Comparison of ENCODE assay signal across 31 cellular contexts in the genomic region with DNA sequence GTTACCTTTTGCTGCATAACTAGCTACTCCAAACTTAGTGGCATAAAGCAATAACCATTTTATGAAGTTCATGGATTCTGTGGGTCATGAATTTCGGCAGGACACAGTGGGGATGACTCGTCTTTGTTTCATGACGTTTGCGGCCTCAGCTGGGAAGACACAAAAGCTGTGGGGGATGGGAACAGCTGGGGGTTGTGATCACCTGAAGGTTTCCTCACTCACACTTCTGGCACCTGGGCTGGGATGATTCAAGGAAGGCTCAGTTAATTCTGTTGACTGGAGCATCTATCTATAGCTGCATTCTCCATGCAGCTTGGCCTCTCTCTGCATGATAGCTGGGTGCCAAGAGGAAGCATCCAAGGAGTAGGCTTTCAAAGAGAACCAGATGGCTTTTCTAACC.
"Had no signal": no experiment of that assay in that cellular context is flagged by ENCODE, and none has a peak within 500 bp of the region (broad histone marks: within the 10 kb centered on the region; RNA-seq: fewer than 3 reads in every experiment).

No MANE protein-coding gene starts in this region.

- H3K27ac Mint-ChIP-seq: activated naive CD4-positive, alpha-beta T cell treated with anti-CD3 and anti-CD28 coated beads for 36 hours; activated naive CD8-positive, alpha-beta T cell treated with anti-CD3 and anti-CD28 coated beads for 36 hours; activated T-helper 1 cell treated with anti-CD3 and anti-CD28 coated beads, Interleukin-12 subunit alpha, Interleukin-12 subunit beta, Interleukin-2, Interleukin-4 antibody, amounts not matched to agents 30 ng/mL and 10 ng/mL and 1 ng/mL, durations not matched to agents 14 hours and 24 hours and 36 hours; memory B cell; naive thymus-derived CD8-positive, alpha-beta T cell; T-helper 2 cell treated with Interferon-gamma antibody and Interleukin-4, amounts not matched to agents 5 μg/mL and 100 μg/mL, for 36 hours had no signal

- H3K4me3 Mint-ChIP-seq: activated naive CD4-positive, alpha-beta T cell treated with anti-CD3 and anti-CD28 coated beads for 36 hours; activated naive CD8-positive, alpha-beta T cell treated with anti-CD3 and anti-CD28 coated beads for 36 hours; activated T-helper 1 cell treated with anti-CD3 and anti-CD28 coated beads, Interleukin-12 subunit alpha, Interleukin-12 subunit beta, Interleukin-2, Interleukin-4 antibody, amounts not matched to agents 30 ng/mL and 10 ng/mL and 1 ng/mL, durations not matched to agents 14 hours and 24 hours and 36 hours; memory B cell; naive thymus-derived CD8-positive, alpha-beta T cell; neural crest cell; T-helper 2 cell treated with Interferon-gamma antibody and Interleukin-4, amounts not matched to agents 5 μg/mL and 100 μg/mL, for 36 hours had no signal

- H3K4me3 ChIP-seq: adrenal gland, body of pancreas, cardiac muscle cell, coronary artery, dorsolateral prefrontal cortex, heart right ventricle, right atrium auricular region, suprapubic skin, tibial artery, upper lobe of right lung had no signal

- DNase-seq: activated CD4-positive, alpha-beta T cell treated with anti-CD3 and anti-CD28 coated beads for 4 hours; activated CD4-positive, alpha-beta T cell treated with anti-CD3 and anti-CD28 coated beads, Interleukin-2, amount 50 U/mL, for 4 hours; activated CD8-positive, alpha-beta memory T cell treated with anti-CD3 and anti-CD28 coated beads, Interleukin-2, amount 50 U/mL, for 4 hours; activated effector memory CD4-positive, alpha-beta T cell treated with anti-CD3 and anti-CD28 coated beads, Interleukin-2, amount 50 U/mL, for 16 hours; activated naive CD4-positive, alpha-beta T cell treated with anti-CD3 and anti-CD28 coated beads for 36 hours; activated naive CD8-positive, alpha-beta T cell treated with anti-CD3 and anti-CD28 coated beads for 36 hours; activated T-cell treated with anti-CD3 and anti-CD28 coated beads, Interleukin-2, amount 50 U/mL, for 1 hour; adrenal gland; aorta; body of pancreas; dorsolateral prefrontal cortex; effector memory CD4-positive, alpha-beta T cell; foreskin fibroblast; heart right ventricle; naive thymus-derived CD8-positive, alpha-beta T cell; occipital lobe; stimulated activated CD4-positive, alpha-beta T cell treated with anti-CD3 and anti-CD28 coated beads, Interleukin-15, amount 100 ng/mL, for 24 hours; stimulated activated naive CD4-positive, alpha-beta T cell; T-helper 1 cell; tibial artery; upper lobe of right lung had no signal

- ATAC-seq: body of pancreas; esophagus mucosa; heart right ventricle; naive thymus-derived CD8-positive, alpha-beta T cell; upper lobe of right lung had no signal

- H3K36me3 Mint-ChIP-seq: activated naive CD8-positive, alpha-beta T cell treated with anti-CD3 and anti-CD28 coated beads for 36 hours had no signal

- H3K36me3 ChIP-seq: adrenal gland, cardiac muscle cell, heart right ventricle, right atrium auricular region, suprapubic skin, tibial artery, upper lobe of right lung had no signal

- H3K27ac ChIP-seq: adrenal gland, body of pancreas, cardiac muscle cell, coronary artery, dorsolateral prefrontal cortex, heart right ventricle, right atrium auricular region, suprapubic skin, tibial artery, upper lobe of right lung had no signal

- H3K27me3 ChIP-seq: adrenal gland, body of pancreas, cardiac muscle cell, dorsolateral prefrontal cortex, heart right ventricle, right atrium auricular region, suprapubic skin, tibial artery, upper lobe of right lung had no signal

- H3K4me1 ChIP-seq: right atrium auricular region, suprapubic skin, tibial artery, upper lobe of right lung had no signal

- H3K9me3 ChIP-seq: adrenal gland, body of pancreas, heart right ventricle, right atrium auricular region, suprapubic skin, tibial artery, upper lobe of right lung had no signal

- H2AFZ ChIP-seq: parathyroid adenoma had no signal

- H3K27me3 Mint-ChIP-seq: activated naive CD8-positive, alpha-beta T cell treated with anti-CD3 and anti-CD28 coated beads for 36 hours; memory B cell; naive thymus-derived CD8-positive, alpha-beta T cell had no signal

- H3K9me3 Mint-ChIP-seq: activated naive CD4-positive, alpha-beta T cell treated with anti-CD3 and anti-CD28 coated beads for 36 hours; activated naive CD8-positive, alpha-beta T cell treated with anti-CD3 and anti-CD28 coated beads for 36 hours; activated T-helper 1 cell treated with anti-CD3 and anti-CD28 coated beads, Interleukin-12 subunit alpha, Interleukin-12 subunit beta, Interleukin-2, Interleukin-4 antibody, amounts not matched to agents 30 ng/mL and 10 ng/mL and 1 ng/mL, durations not matched to agents 14 hours and 24 hours and 36 hours; memory B cell; neural crest cell; T-helper 2 cell treated with Interferon-gamma antibody and Interleukin-4, amounts not matched to agents 5 μg/mL and 100 μg/mL, for 36 hours had no signal

- H3K9ac ChIP-seq: parathyroid adenoma had no signal

- H3K79me2 ChIP-seq: parathyroid adenoma had no signal

- H3K4me1 Mint-ChIP-seq: activated naive CD8-positive, alpha-beta T cell treated with anti-CD3 and anti-CD28 coated beads for 36 hours; memory B cell; naive thymus-derived CD8-positive, alpha-beta T cell; neural crest cell had no signal
